Comparison of ENCODE assay signal across 9 cellular contexts in the genomic region with DNA sequence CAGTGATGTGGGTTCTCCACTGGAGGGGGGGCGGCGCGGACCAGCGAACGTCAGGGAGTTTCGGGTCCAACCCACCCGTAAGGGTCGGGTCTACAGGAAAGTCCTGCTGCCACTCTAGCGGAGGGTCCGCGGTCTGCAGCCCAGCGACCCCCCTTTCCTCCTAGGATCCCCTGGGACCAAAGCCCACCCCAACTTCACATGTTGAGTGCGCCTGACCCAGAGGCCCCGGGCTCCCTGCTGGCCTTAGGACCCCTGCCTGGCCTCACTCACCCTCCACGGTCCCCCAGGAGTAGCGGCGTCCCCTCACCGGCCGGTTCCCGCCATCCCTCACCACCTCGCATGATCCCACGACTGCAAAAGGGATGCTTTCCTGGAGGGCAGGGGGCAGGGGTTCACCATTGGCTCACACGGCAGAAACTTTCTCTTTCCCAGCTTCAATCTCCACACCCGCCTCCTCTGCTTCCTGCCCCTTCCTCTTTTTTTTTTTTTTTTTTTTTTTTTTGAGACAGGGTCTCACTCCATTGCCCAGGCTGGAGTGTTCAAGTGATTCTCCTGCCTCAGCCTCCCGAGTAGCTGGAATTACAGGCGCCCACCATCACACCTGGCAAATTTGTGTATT. TPM values are rescaled to one million over a fixed set of nuclear protein-coding genes. Genes with fewer than 3 reads are reported as not detected.
DNase-seq lines count a peak whose midpoint lies in the region; ATAC-seq and TF ChIP-seq lines count a peak whose summit lies in the region.
"Had no signal": no experiment of that assay in that cellular context is flagged by ENCODE, and none has a peak within 500 bp of the region (broad histone marks: within the 10 kb centered on the region; RNA-seq: fewer than 3 reads in every experiment).

No MANE protein-coding gene starts in this region.

- TF ChIP-seq CTCF in thoracic aorta (IDR thresholded peaks at IDR 0.05): peak; percentile 12

- peaks cover 31% of the 10 kb centered on the region for H3K36me3 Mint-ChIP-seq in T-helper 2 cell treated with Interferon-gamma antibody and Interleukin-4, amounts not matched to agents 5 μg/mL and 100 μg/mL, for 36 hours (ENCODE audit: low read depth)

- H3K4me3 Mint-ChIP-seq in T-helper 2 cell treated with Interferon-gamma antibody and Interleukin-4, amounts not matched to agents 5 μg/mL and 100 μg/mL, for 36 hours: peak overlapping the region; percentile 92

- no peak for ATAC-seq in thoracic aorta (ENCODE audit: insufficient number of reproducible peaks, low FRiP score, low read depth)

- no peaks in the 10 kb centered on the region for H3K36me3 ChIP-seq in thoracic aorta

- H3K4me3 ChIP-seq in thoracic aorta: peak overlapping the region; percentile 96

- 27 to 33% (median 31%) methylated on average over 26 of the region's 26 CpGs for WGBS in adipose tissue, 3 donors

- no peaks in the 10 kb centered on the region for H3K27me3 ChIP-seq in thoracic aorta (replicated peaks; ENCODE audit: insufficient read depth)

- peaks cover 7 to 19% of the 10 kb centered on the region in 2 donors for H3K4me1 ChIP-seq in thoracic aorta (ENCODE audit: control insufficient read depth in 1 of 2, low read depth in 2 of 2)

- H3K9me3 ChIP-seq in thoracic aorta: no peaks in the 10 kb centered on the region

- DNase-seq in T-helper 2 cell treated with Interferon-gamma antibody and Interleukin-4, amounts not matched to agents 5 μg/mL and 100 μg/mL, for 36 hours (ENCODE audit: low spot score): no peak
- DNase-seq in T-helper 2 cell (no peak), left kidney (ENCODE audit: low read depth, low spot score) (peak; percentile 37), thoracic aorta (ENCODE audit: low spot score) (no peak), islet precursor cell (no peak), NCI-H128 (lab: John Stamatoyannopoulos, UW; ENCODE audit: unreplicated experiment) (no peak), amygdala (lab: John Stamatoyannopoulos, UW) (no peak)

- peak overlapping the region; percentile 98 for H3K27ac Mint-ChIP-seq in T-helper 2 cell treated with Interferon-gamma antibody and Interleukin-4, amounts not matched to agents 5 μg/mL and 100 μg/mL, for 36 hours

- no peaks in the 10 kb centered on the region for H3K9me3 Mint-ChIP-seq in T-helper 2 cell treated with Interferon-gamma antibody and Interleukin-4, amounts not matched to agents 5 μg/mL and 100 μg/mL, for 36 hours

- H3K27me3 Mint-ChIP-seq in T-helper 2 cell treated with Interferon-gamma antibody and Interleukin-4, amounts not matched to agents 5 μg/mL and 100 μg/mL, for 36 hours (ENCODE audit: low read depth): no peaks in the 10 kb centered on the region

- peaks cover 40% of the 10 kb centered on the region for H3K4me1 Mint-ChIP-seq in T-helper 2 cell treated with Interferon-gamma antibody and Interleukin-4, amounts not matched to agents 5 μg/mL and 100 μg/mL, for 36 hours (ENCODE audit: low read depth)

- H3K27ac ChIP-seq in adipose tissue (ENCODE audit: low read depth, low read length) (peak overlapping the region; percentile 22), thoracic aorta (peak overlapping the region; percentile 55 to 100)

RNA-seq across cellular contexts. Expression of a gene that starts 3.1 kb away (rescaled TPM):
- polyA plus RNA-seq in adipose tissue: 1 to 10 TPM; 1.8 to 3.9 (median 3.6) TPM
- total RNA-seq in thoracic aorta: 1 to 10 TPM; 3.0 to 4.2 TPM

RNA-seq across cellular contexts. Expression of a gene that starts 4.7 kb away (rescaled TPM):
- polyA plus RNA-seq in adipose tissue: 1 to 10 TPM in 1 of 3 donors, under 1 TPM in 1, not detected in 1; 0.98 to 1.3 TPM
- total RNA-seq in thoracic aorta: under 1 TPM in 1 of 2 donors, not detected in 1; 0.81 TPM
- total RNA-seq: M059J had no signal

RNA-seq across cellular contexts. Expression of a gene that starts 9.0 kb away (rescaled TPM):
- 10 to 100 TPM; 12.4 to 28.2 (median 27.6) TPM for polyA plus RNA-seq in adipose tissue
- 10 to 100 TPM; 34.5 TPM for total RNA-seq in thoracic aorta

RNA-seq across cellular contexts. Expression of a gene that starts 15.9 kb away (rescaled TPM):
- 1 to 10 TPM; 2.4 to 3.9 (median 3.2) TPM for polyA plus RNA-seq in adipose tissue
- 10 to 100 TPM; 10.9 to 11.1 TPM for total RNA-seq in thoracic aorta

RNA-seq across cellular contexts. Expression of a gene that starts 24.2 kb away (rescaled TPM):
- 10 to 100 TPM; 27.0 to 41.5 (median 37.5) TPM for polyA plus RNA-seq in adipose tissue
- 10 to 100 TPM; 31.4 to 52.0 TPM for total RNA-seq in thoracic aorta
